In the genomic region with DNA sequence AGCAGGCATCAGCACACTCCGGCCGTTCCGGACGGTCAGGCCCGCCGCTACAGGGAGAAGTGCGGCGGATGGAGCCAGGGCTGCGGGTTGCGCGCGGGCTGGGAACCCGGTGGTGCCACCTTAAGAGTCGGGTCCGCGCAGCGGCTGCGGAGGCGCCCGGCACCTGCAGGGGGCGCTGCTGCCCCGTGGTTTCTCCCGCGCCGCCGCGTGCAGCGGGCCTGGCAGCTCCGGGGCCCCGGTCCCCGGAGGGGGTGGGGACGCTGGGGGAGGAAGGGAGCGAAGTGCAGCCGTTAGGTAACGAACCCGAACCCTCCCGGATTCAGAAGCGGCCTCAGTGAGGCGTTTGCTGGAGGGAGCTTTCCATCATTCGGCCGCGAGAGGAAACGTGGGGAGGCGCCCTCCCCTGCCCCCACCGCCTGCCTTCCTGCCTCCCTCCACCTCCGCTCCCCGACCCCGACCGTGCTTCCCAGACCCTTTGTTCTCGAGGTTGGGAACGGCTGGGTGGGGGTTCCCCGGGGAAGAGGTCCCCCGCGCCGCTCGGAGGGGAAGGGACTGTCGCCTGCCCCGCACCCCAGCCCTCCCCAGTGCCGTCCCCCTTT, we compare ENCODE assay signal across 1 cellular context.
TF ChIP-seq lines count a peak whose summit lies in the region.

No MANE protein-coding gene starts in this region.

TF ChIP-seq in K562, 482 proteins besides CTCF, POLR2A, EP300 and RAD21 (continued from another document and continues in another):
- TF ChIP-seq, protein P1, sequence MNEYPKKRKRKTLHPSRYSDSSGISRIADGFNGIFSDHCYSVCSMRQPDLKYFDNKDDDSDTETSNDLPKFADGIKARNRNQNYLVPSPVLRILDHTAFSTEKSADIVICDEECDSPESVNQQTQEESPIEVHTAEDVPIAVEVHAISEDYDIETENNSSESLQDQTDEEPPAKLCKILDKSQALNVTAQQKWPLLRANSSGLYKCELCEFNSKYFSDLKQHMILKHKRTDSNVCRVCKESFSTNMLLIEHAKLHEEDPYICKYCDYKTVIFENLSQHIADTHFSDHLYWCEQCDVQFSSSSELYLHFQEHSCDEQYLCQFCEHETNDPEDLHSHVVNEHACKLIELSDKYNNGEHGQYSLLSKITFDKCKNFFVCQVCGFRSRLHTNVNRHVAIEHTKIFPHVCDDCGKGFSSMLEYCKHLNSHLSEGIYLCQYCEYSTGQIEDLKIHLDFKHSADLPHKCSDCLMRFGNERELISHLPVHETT (CRISPR knock-in tag; conservative IDR thresholded peaks at IDR 0.05 in 1 of 2, IDR thresholded peaks at IDR 0.05 in 1 of 2), result peak in 1 of 2 experiments; percentile 68; a peak in 2 of 4 replicates
- TF ChIP-seq CHD4 (IDR thresholded peaks at IDR 0.05; ENCODE audit: insufficient read depth, insufficient replicate concordance, low read depth, low read length, poor library complexity, severe bottlenecking) (no peak), ZNF311 (CRISPR knock-in tag; IDR thresholded peaks at IDR 0.05) (no peak), STAT5B (CRISPR knock-in tag; IDR thresholded peaks at IDR 0.05) (no peak), GABPA (tag; conservative IDR thresholded peaks at IDR 0.05; ENCODE audit: low read depth) (0 out of 2 replicates have a peak, but pooled peaks have one; percentile 5), HNRNPLL (IDR thresholded peaks at IDR 0.05; ENCODE audit: low read depth, low read length, poor library complexity, severe bottlenecking) (no peak), SLC30A9 (CRISPR knock-in tag; IDR thresholded peaks at IDR 0.05) (no peak), SRSF3 (IDR thresholded peaks at IDR 0.05; ENCODE audit: insufficient read depth, low read length) (no peak), LARP7 (IDR thresholded peaks at IDR 0.05) (no peak), RBM14 (IDR thresholded peaks at IDR 0.05; ENCODE audit: borderline replicate concordance, insufficient read depth, low read depth, low read length) (no peak), RFX1 (IDR thresholded peaks at IDR 0.05) (no peak), KAT7 (CRISPR knock-in tag; IDR thresholded peaks at IDR 0.05; ENCODE audit: borderline replicate concordance) (no peak), PTRF (tag; IDR thresholded peaks at IDR 0.05) (no peak), YY1 (IDR thresholded peaks at IDR 0.05; ENCODE audit: borderline replicate concordance in 1 of 3, control insufficient read depth in 1 of 3, extremely low read depth in 1 of 3, insufficient read depth in 3 of 3, insufficient read length in 1 of 3, insufficient replicate concordance in 2 of 3, low read depth in 1 of 3, low read length in 2 of 3) (peak in 2 of 3 experiments; percentile 44 to 71), BCL6 (CRISPR knock-in tag; IDR thresholded peaks at IDR 0.05) (no peak), RBM25 (IDR thresholded peaks at IDR 0.05; ENCODE audit: low read depth, low read length, severe bottlenecking) (no peak), NBN (IDR thresholded peaks at IDR 0.05; ENCODE audit: low read depth) (no peak), BDP1 (IDR thresholded peaks at IDR 0.05; ENCODE audit: insufficient read depth, insufficient read length) (no peak), KDM2B (CRISPR knock-in tag; IDR thresholded peaks at IDR 0.05) (peak; percentile 86; the same call in 1 of the 2 replicates), ARID1B (IDR thresholded peaks at IDR 0.05) (no peak), ZNF146 (CRISPR knock-in tag; IDR thresholded peaks at IDR 0.05; ENCODE audit: unreplicated experiment) (peak; percentile 16), SRSF7 (optimal IDR thresholded peaks at IDR 0.05; ENCODE audit: low read depth, low read length) (no peak), NCOA2 (IDR thresholded peaks at IDR 0.05; ENCODE audit: partially characterized antibody in 2 of 2) (no peak), ZNF133 (CRISPR knock-in tag; IDR thresholded peaks at IDR 0.05) (no peak), NFE2L1 (tag; IDR thresholded peaks at IDR 0.05; ENCODE audit: borderline replicate concordance, low read depth) (no peak), SMARCB1 (IDR thresholded peaks at IDR 0.05; ENCODE audit: insufficient read length, low read depth) (no peak), SMARCE1 (IDR thresholded peaks at IDR 0.05) (no peak), PYGO2 (tag; IDR thresholded peaks at IDR 0.05) (no peak), MAZ (CRISPR knock-in tag; conservative IDR thresholded peaks at IDR 0.05 in 1 of 2, IDR thresholded peaks at IDR 0.05 in 1 of 2) (peak; percentile 85 to 93), CBX2 (IDR thresholded peaks at IDR 0.05; ENCODE audit: insufficient read depth, low read length, poor library complexity, severe bottlenecking) (no peak), SP1 (CRISPR knock-in tag; IDR thresholded peaks at IDR 0.05) (no peak), ZBTB8A (IDR thresholded peaks at IDR 0.05; ENCODE audit: partially characterized antibody) (no peak), HSF4 (CRISPR knock-in tag; IDR thresholded peaks at IDR 0.05; ENCODE audit: borderline replicate concordance) (no peak), ZC3H4 (CRISPR knock-in tag; IDR thresholded peaks at IDR 0.05; ENCODE audit: borderline replicate concordance) (no peak)
- TF ChIP-seq, protein P2, sequence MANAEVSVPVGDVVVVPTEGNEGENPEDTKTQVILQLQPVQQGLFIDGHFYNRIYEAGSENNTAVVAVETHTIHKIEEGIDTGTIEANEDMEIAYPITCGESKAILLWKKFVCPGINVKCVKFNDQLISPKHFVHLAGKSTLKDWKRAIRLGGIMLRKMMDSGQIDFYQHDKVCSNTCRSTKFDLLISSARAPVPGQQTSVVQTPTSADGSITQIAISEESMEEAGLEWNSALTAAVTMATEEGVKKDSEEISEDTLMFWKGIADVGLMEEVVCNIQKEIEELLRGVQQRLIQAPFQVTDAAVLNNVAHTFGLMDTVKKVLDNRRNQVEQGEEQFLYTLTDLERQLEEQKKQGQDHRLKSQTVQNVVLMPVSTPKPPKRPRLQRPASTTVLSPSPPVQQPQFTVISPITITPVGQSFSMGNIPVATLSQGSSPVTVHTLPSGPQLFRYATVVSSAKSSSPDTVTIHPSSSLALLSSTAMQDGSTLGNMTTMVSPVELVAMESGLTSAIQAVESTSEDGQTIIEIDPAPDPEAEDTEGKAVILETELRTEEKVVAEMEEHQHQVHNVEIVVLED (CRISPR knock-in tag; IDR thresholded peaks at IDR 0.05), result no peak
- TF ChIP-seq, protein P3, sequence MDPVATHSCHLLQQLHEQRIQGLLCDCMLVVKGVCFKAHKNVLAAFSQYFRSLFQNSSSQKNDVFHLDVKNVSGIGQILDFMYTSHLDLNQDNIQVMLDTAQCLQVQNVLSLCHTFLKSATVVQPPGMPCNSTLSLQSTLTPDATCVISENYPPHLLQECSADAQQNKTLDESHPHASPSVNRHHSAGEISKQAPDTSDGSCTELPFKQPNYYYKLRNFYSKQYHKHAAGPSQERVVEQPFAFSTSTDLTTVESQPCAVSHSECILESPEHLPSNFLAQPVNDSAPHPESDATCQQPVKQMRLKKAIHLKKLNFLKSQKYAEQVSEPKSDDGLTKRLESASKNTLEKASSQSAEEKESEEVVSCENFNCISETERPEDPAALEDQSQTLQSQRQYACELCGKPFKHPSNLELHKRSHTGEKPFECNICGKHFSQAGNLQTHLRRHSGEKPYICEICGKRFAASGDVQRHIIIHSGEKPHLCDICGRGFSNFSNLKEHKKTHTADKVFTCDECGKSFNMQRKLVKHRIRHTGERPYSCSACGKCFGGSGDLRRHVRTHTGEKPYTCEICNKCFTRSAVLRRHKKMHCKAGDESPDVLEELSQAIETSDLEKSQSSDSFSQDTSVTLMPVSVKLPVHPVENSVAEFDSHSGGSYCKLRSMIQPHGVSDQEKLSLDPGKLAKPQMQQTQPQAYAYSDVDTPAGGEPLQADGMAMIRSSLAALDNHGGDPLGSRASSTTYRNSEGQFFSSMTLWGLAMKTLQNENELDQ (CRISPR knock-in tag; IDR thresholded peaks at IDR 0.05; ENCODE audit: borderline replicate concordance), result no peak
- TF ChIP-seq, protein P4, sequence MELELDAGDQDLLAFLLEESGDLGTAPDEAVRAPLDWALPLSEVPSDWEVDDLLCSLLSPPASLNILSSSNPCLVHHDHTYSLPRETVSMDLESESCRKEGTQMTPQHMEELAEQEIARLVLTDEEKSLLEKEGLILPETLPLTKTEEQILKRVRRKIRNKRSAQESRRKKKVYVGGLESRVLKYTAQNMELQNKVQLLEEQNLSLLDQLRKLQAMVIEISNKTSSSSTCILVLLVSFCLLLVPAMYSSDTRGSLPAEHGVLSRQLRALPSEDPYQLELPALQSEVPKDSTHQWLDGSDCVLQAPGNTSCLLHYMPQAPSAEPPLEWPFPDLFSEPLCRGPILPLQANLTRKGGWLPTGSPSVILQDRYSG (tag; conservative IDR thresholded peaks at IDR 0.05; ENCODE audit: low read depth), result no peak
- TF ChIP-seq, protein P5, sequence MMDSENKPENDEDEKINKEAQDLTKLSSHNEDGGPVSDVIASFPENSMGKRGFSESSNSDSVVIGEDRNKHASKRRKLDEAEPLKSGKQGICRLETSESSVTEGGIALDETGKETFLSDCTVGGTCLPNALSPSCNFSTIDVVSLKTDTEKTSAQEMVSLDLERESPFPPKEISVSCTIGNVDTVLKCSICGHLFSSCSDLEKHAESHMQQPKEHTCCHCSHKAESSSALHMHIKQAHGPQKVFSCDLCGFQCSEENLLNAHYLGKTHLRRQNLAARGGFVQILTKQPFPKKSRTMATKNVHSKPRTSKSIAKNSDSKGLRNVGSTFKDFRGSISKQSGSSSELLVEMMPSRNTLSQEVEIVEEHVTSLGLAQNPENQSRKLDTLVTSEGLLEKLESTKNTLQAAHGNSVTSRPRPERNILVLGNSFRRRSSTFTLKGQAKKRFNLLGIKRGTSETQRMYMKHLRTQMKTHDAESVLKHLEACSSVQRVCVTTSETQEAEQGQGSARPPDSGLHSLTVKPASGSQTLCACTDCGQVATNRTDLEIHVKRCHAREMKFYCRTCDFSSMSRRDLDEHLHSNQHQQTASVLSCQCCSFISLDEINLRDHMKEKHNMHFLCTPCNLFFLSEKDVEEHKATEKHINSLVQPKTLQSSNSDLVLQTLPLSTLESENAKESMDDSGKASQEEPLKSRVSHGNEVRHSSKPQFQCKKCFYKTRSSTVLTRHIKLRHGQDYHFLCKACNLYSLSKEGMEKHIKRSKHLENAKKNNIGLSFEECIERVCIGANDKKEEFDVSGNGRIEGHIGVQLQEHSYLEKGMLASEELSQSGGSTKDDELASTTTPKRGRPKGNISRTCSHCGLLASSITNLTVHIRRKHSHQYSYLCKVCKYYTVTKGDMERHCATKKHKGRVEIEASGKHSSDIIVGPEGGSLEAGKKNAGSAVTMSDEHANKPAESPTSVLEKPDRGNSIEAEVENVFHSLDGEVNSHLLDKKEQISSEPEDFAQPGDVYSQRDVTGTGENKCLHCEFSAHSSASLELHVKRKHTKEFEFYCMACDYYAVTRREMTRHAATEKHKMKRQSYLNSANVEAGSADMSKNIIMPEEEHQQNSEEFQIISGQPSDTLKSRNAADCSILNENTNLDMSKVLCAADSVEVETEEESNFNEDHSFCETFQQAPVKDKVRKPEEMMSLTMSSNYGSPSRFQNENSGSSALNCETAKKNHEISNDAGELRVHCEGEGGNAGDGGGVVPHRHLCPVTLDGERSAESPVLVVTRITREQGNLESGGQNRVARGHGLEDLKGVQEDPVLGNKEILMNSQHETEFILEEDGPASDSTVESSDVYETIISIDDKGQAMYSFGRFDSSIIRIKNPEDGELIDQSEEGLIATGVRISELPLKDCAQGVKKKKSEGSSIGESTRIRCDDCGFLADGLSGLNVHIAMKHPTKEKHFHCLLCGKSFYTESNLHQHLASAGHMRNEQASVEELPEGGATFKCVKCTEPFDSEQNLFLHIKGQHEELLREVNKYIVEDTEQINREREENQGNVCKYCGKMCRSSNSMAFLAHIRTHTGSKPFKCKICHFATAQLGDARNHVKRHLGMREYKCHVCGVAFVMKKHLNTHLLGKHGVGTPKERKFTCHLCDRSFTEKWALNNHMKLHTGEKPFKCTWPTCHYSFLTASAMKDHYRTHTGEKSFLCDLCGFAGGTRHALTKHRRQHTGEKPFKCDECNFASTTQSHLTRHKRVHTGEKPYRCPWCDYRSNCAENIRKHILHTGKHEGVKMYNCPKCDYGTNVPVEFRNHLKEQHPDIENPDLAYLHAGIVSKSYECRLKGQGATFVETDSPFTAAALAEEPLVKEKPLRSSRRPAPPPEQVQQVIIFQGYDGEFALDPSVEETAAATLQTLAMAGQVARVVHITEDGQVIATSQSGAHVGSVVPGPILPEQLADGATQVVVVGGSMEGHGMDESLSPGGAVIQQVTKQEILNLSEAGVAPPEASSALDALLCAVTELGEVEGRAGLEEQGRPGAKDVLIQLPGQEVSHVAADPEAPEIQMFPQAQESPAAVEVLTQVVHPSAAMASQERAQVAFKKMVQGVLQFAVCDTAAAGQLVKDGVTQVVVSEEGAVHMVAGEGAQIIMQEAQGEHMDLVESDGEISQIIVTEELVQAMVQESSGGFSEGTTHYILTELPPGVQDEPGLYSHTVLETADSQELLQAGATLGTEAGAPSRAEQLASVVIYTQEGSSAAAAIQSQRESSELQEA (IDR thresholded peaks at IDR 0.05; ENCODE audit: low read depth), result no peak
- TF ChIP-seq, protein P6, sequence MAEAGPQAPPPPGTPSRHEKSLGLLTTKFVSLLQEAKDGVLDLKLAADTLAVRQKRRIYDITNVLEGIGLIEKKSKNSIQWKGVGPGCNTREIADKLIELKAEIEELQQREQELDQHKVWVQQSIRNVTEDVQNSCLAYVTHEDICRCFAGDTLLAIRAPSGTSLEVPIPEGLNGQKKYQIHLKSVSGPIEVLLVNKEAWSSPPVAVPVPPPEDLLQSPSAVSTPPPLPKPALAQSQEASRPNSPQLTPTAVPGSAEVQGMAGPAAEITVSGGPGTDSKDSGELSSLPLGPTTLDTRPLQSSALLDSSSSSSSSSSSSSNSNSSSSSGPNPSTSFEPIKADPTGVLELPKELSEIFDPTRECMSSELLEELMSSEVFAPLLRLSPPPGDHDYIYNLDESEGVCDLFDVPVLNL (CRISPR knock-in tag; IDR thresholded peaks at IDR 0.05; ENCODE audit: low read depth), result no peak
- TF ChIP-seq, protein P7, sequence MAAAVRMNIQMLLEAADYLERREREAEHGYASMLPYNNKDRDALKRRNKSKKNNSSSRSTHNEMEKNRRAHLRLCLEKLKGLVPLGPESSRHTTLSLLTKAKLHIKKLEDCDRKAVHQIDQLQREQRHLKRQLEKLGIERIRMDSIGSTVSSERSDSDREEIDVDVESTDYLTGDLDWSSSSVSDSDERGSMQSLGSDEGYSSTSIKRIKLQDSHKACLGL (CRISPR knock-in tag; IDR thresholded peaks at IDR 0.05; ENCODE audit: borderline replicate concordance, poor library complexity, severe bottlenecking), result no peak
- TF ChIP-seq, protein P8, sequence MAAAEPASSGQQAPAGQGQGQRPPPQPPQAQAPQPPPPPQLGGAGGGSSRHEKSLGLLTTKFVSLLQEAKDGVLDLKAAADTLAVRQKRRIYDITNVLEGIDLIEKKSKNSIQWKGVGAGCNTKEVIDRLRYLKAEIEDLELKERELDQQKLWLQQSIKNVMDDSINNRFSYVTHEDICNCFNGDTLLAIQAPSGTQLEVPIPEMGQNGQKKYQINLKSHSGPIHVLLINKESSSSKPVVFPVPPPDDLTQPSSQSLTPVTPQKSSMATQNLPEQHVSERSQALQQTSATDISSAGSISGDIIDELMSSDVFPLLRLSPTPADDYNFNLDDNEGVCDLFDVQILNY (CRISPR knock-in tag; IDR thresholded peaks at IDR 0.05), result no peak
- TF ChIP-seq, protein P9, sequence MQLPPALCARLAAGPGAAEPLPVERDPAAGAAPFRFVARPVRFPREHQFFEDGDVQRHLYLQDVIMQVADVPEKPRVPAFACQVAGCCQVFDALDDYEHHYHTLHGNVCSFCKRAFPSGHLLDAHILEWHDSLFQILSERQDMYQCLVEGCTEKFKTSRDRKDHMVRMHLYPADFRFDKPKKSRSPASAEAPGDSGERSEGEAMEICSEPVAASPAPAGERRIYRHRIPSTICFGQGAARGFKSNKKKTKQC (CRISPR knock-in tag; IDR thresholded peaks at IDR 0.05), result peak; percentile 33; the same call in 1 of the 2 replicates
- TF ChIP-seq, protein P10, sequence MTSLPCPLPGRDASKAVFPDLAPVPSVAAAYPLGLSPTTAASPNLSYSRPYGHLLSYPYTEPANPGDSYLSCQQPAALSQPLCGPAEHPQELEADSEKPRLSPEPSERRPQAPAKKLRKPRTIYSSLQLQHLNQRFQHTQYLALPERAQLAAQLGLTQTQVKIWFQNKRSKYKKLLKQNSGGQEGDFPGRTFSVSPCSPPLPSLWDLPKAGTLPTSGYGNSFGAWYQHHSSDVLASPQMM (CRISPR knock-in tag; IDR thresholded peaks at IDR 0.05), result no peak
